Comparison of ENCODE assay signal across 1 cellular context in the genomic region with DNA sequence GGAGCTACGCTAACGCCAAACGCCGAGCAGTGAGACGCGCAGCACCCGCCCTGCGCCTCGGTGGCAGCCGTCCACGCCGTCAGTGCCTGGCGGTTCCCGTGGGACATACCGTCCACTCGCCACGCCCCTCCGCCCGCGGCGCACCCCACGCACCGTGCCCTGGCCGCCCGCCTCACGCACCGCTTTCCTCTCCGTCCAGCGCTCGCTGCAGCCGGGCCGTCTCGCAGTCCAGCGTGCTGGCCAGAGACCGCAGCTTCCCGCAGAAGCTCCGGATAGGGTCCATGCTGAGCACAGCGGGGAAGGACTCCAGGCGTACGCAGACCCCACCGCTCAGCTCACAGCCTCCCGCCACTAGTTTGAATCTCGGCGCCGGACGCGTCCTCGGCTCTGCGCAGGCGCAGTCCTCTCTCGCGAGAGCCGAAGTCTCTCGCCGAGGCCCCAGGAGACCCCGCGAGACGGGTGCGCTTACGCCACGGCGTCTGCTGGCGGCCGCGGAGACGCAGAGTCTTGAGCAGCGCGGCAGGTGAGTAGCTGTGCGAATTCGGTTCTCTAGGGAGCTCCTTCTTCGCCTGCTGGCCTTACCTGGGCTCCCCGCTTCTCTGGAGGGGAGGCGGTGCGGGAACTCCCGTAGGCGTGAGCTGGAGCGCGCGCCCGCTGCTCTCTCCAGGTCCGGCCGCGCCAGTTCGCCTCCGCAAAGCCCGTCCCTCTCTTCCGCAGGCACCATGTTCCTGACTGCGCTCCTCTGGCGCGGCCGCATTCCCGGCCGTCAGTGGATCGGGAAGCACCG.
TF ChIP-seq lines count a peak whose summit lies in the region.

A gene (plus strand): TSS at position 464 of the 787 bp plus-strand sequence. CDS start 259 bp downstream, at position 723.
A gene (minus strand): TSS at position 358 of the 787 bp plus-strand sequence. CDS start 75 bp downstream, at position 283.

TF ChIP-seq in HepG2, 621 proteins besides CTCF, POLR2A, EP300 and RAD21 (continued from another document and continues in another):
- TF ChIP-seq, protein P1, sequence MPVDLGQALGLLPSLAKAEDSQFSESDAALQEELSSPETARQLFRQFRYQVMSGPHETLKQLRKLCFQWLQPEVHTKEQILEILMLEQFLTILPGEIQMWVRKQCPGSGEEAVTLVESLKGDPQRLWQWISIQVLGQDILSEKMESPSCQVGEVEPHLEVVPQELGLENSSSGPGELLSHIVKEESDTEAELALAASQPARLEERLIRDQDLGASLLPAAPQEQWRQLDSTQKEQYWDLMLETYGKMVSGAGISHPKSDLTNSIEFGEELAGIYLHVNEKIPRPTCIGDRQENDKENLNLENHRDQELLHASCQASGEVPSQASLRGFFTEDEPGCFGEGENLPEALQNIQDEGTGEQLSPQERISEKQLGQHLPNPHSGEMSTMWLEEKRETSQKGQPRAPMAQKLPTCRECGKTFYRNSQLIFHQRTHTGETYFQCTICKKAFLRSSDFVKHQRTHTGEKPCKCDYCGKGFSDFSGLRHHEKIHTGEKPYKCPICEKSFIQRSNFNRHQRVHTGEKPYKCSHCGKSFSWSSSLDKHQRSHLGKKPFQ (CRISPR knock-in tag; IDR thresholded peaks at IDR 0.05; ENCODE audit: insufficient replicate concordance): peak; percentile 66
- peak; percentile 90 for TF ChIP-seq REPIN1 (CRISPR knock-in tag; IDR thresholded peaks at IDR 0.05; ENCODE audit: borderline replicate concordance, low read depth)
- no peak for TF ChIP-seq RXRB (CRISPR knock-in tag; IDR thresholded peaks at IDR 0.05; ENCODE audit: borderline replicate concordance)
- no peak for TF ChIP-seq ZSCAN22 (CRISPR knock-in tag; IDR thresholded peaks at IDR 0.05)
- peak; percentile 80; the same call in 1 of the 2 replicates for TF ChIP-seq PHF21A (CRISPR knock-in tag; IDR thresholded peaks at IDR 0.05)
- TF ChIP-seq MAZ (IDR thresholded peaks at IDR 0.05; ENCODE audit: borderline replicate concordance, low read depth, low read length): no peak
- TF ChIP-seq MAZ (CRISPR knock-in tag; IDR thresholded peaks at IDR 0.05; ENCODE audit: low read depth): peak; percentile 80
- no peak for TF ChIP-seq HHEX (CRISPR knock-in tag; IDR thresholded peaks at IDR 0.05)
- no peak for TF ChIP-seq SMC3 (IDR thresholded peaks at IDR 0.05; ENCODE audit: low read length)
- TF ChIP-seq ZNF709 (CRISPR knock-in tag; IDR thresholded peaks at IDR 0.05): peak; percentile 62; the same call in 1 of the 2 replicates
- TF ChIP-seq, protein P2, sequence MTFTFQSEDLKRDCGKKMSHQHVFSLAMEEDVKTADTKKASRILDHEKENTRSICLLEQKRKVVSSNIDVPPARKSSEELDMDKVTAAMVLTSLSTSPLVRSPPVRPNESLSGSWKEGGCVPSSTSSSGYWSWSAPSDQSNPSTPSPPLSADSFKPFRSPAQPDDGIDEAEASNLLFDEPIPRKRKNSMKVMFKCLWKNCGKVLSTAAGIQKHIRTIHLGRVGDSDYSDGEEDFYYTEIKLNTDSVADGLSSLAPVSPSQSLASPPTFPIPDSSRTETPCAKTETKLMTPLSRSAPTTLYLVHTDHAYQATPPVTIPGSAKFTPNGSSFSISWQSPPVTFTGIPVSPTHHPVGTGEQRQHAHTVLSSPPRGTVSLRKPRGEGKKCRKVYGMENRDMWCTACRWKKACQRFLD (CRISPR knock-in tag; IDR thresholded peaks at IDR 0.05; ENCODE audit: borderline replicate concordance): peak; percentile 98
- no peak for TF ChIP-seq NFE2 (CRISPR knock-in tag; IDR thresholded peaks at IDR 0.05)
- TF ChIP-seq TGIF2 (CRISPR knock-in tag; IDR thresholded peaks at IDR 0.05): peak; percentile 94; the same call in 1 of the 2 replicates
- TF ChIP-seq NONO (IDR thresholded peaks at IDR 0.05): no peak
- TF ChIP-seq NONO (CRISPR knock-in tag; conservative IDR thresholded peaks at IDR 0.05): peak; percentile 87
- no peak for TF ChIP-seq PAF1 (CRISPR knock-in tag; IDR thresholded peaks at IDR 0.05)
- TF ChIP-seq GATA4 (IDR thresholded peaks at IDR 0.05; ENCODE audit: borderline replicate concordance, low read depth): peak; percentile 74; the same call in 1 of the 2 replicates
- TF ChIP-seq, protein P3, sequence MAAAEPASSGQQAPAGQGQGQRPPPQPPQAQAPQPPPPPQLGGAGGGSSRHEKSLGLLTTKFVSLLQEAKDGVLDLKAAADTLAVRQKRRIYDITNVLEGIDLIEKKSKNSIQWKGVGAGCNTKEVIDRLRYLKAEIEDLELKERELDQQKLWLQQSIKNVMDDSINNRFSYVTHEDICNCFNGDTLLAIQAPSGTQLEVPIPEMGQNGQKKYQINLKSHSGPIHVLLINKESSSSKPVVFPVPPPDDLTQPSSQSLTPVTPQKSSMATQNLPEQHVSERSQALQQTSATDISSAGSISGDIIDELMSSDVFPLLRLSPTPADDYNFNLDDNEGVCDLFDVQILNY (CRISPR knock-in tag; conservative IDR thresholded peaks at IDR 0.05): peak; percentile 95
- TF ChIP-seq SRY (CRISPR knock-in tag; IDR thresholded peaks at IDR 0.05): peak; percentile 77
- TF ChIP-seq ZC3H4 (CRISPR knock-in tag; IDR thresholded peaks at IDR 0.05; ENCODE audit: borderline replicate concordance): no peak; the same call in 1 of the 2 replicates
- TF ChIP-seq, protein P4, sequence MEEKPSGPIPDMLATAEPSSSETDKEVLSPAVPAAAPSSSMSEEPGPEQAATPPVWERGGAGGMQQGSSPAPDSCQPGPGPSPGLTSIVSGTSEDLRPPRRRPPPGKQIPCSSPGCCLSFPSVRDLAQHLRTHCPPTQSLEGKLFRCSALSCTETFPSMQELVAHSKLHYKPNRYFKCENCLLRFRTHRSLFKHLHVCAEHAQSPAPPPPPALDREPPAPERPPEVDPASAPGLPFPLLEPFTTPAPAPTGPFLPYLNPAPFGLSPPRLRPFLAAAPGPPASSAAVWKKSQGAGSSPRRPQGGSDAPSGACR (CRISPR knock-in tag; IDR thresholded peaks at IDR 0.05): no peak; the same call in none of the 2 replicates
- TF ChIP-seq ARHGAP35 (CRISPR knock-in tag; IDR thresholded peaks at IDR 0.05; ENCODE audit: borderline replicate concordance): peak; percentile 77; the same call in 1 of the 2 replicates
- TF ChIP-seq, protein P5, sequence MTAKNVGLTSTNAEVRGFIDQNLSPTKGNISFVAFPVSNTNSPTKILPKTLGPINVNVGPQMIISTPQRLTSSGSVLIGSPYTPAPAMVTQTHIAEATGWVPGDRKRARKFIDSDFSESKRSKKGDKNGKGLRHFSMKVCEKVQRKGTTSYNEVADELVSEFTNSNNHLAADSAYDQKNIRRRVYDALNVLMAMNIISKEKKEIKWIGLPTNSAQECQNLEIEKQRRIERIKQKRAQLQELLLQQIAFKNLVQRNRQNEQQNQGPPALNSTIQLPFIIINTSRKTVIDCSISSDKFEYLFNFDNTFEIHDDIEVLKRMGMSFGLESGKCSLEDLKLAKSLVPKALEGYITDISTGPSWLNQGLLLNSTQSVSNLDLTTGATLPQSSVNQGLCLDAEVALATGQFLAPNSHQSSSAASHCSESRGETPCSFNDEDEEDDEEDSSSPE (CRISPR knock-in tag; IDR thresholded peaks at IDR 0.05): peak; percentile 100
- no peak for TF ChIP-seq JUND (CRISPR knock-in tag; IDR thresholded peaks at IDR 0.05)
- TF ChIP-seq, protein P6, sequence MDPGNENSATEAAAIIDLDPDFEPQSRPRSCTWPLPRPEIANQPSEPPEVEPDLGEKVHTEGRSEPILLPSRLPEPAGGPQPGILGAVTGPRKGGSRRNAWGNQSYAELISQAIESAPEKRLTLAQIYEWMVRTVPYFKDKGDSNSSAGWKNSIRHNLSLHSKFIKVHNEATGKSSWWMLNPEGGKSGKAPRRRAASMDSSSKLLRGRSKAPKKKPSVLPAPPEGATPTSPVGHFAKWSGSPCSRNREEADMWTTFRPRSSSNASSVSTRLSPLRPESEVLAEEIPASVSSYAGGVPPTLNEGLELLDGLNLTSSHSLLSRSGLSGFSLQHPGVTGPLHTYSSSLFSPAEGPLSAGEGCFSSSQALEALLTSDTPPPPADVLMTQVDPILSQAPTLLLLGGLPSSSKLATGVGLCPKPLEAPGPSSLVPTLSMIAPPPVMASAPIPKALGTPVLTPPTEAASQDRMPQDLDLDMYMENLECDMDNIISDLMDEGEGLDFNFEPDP (CRISPR knock-in tag; conservative IDR thresholded peaks at IDR 0.05): no peak
- TF ChIP-seq MTF2 (CRISPR knock-in tag; IDR thresholded peaks at IDR 0.05; ENCODE audit: borderline replicate concordance): no peak
- no peak for TF ChIP-seq ZNF598 (CRISPR knock-in tag; IDR thresholded peaks at IDR 0.05; ENCODE audit: borderline replicate concordance)
- TF ChIP-seq, protein P7, sequence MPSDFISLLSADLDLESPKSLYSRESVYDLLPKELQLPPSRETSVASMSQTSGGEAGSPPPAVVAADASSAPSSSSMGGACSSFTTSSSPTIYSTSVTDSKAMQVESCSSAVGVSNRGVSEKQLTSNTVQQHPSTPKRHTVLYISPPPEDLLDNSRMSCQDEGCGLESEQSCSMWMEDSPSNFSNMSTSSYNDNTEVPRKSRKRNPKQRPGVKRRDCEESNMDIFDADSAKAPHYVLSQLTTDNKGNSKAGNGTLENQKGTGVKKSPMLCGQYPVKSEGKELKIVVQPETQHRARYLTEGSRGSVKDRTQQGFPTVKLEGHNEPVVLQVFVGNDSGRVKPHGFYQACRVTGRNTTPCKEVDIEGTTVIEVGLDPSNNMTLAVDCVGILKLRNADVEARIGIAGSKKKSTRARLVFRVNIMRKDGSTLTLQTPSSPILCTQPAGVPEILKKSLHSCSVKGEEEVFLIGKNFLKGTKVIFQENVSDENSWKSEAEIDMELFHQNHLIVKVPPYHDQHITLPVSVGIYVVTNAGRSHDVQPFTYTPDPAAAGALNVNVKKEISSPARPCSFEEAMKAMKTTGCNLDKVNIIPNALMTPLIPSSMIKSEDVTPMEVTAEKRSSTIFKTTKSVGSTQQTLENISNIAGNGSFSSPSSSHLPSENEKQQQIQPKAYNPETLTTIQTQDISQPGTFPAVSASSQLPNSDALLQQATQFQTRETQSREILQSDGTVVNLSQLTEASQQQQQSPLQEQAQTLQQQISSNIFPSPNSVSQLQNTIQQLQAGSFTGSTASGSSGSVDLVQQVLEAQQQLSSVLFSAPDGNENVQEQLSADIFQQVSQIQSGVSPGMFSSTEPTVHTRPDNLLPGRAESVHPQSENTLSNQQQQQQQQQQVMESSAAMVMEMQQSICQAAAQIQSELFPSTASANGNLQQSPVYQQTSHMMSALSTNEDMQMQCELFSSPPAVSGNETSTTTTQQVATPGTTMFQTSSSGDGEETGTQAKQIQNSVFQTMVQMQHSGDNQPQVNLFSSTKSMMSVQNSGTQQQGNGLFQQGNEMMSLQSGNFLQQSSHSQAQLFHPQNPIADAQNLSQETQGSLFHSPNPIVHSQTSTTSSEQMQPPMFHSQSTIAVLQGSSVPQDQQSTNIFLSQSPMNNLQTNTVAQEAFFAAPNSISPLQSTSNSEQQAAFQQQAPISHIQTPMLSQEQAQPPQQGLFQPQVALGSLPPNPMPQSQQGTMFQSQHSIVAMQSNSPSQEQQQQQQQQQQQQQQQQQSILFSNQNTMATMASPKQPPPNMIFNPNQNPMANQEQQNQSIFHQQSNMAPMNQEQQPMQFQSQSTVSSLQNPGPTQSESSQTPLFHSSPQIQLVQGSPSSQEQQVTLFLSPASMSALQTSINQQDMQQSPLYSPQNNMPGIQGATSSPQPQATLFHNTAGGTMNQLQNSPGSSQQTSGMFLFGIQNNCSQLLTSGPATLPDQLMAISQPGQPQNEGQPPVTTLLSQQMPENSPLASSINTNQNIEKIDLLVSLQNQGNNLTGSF (CRISPR knock-in tag; IDR thresholded peaks at IDR 0.05): peak; percentile 65; the same call in 1 of the 2 replicates
- TF ChIP-seq SOX13 (IDR thresholded peaks at IDR 0.05): no peak; the same call in 1 of the 2 replicates
- TF ChIP-seq SOX13 (CRISPR knock-in tag; conservative IDR thresholded peaks at IDR 0.05 in 1 of 2, IDR thresholded peaks at IDR 0.05 in 1 of 2): no peak; a peak in 1 of 4 replicates
- TF ChIP-seq, protein P8, sequence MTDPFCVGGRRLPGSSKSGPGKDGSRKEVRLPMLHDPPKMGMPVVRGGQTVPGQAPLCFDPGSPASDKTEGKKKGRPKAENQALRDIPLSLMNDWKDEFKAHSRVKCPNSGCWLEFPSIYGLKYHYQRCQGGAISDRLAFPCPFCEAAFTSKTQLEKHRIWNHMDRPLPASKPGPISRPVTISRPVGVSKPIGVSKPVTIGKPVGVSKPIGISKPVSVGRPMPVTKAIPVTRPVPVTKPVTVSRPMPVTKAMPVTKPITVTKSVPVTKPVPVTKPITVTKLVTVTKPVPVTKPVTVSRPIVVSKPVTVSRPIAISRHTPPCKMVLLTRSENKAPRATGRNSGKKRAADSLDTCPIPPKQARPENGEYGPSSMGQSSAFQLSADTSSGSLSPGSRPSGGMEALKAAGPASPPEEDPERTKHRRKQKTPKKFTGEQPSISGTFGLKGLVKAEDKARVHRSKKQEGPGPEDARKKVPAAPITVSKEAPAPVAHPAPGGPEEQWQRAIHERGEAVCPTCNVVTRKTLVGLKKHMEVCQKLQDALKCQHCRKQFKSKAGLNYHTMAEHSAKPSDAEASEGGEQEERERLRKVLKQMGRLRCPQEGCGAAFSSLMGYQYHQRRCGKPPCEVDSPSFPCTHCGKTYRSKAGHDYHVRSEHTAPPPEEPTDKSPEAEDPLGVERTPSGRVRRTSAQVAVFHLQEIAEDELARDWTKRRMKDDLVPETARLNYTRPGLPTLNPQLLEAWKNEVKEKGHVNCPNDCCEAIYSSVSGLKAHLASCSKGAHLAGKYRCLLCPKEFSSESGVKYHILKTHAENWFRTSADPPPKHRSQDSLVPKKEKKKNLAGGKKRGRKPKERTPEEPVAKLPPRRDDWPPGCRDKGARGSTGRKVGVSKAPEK (CRISPR knock-in tag; IDR thresholded peaks at IDR 0.05; ENCODE audit: borderline replicate concordance): no peak; the same call in none of the 2 replicates
